Comparison of ENCODE assay signal across 12 cellular contexts in the genomic region with DNA sequence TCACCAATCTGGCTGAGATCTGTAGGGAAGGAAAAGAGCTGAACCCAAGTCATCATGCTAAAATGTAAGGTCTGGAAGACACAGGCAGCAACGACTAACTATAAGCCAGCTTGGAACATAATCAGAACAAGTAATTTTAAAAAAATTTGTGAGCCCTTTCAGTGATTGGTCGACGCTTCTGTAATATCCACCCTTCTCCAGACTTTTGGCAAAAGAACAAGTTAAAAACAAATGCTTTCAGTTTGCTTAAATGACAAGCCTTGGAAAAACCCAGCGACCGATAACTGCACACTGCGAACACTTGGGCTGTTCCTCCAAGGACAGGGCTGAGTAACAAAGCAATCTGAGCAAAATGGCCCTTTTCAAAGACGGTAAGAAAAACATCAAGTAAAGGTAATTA. TPM values are rescaled to one million over a fixed set of nuclear protein-coding genes. Genes with fewer than 3 reads are reported as not detected.
DNase-seq lines count a peak whose midpoint lies in the region; ATAC-seq and TF ChIP-seq lines count a peak whose summit lies in the region.
"Had no signal": no experiment of that assay in that cellular context is flagged by ENCODE, and none has a peak within 500 bp of the region (broad histone marks: within the 10 kb centered on the region; RNA-seq: fewer than 3 reads in every experiment).

No MANE protein-coding gene starts in this region.

- peaks cover 0 to 5% (median 0%) of the 10 kb centered on the region in 4 donors for H3K4me1 ChIP-seq in tibial artery
- H3K4me1 ChIP-seq: adrenal gland had no signal

- no peak overlapping the region for H3K27ac ChIP-seq in tibial artery

- H3K27me3 ChIP-seq in tibial artery: no peaks in the 10 kb centered on the region

- intact Hi-C loops in tibial artery (cut with DNase I; ENCODE audit: low total_unique reads): no loop called here

- DNase-seq in HFF-Myc (ENCODE audit: extremely low read depth, low read depth) (no peak), dermis blood vessel endothelial cell (peak; percentile 8), left lobe of liver (ENCODE audit: low spot score) (peak; percentile 44), tibial artery (no peak), GM10266 (ENCODE audit: extremely low spot score) (no peak), DMS53 treated with DMSO at 0.1 percent for 48 hours (lab: John Stamatoyannopoulos, UW; ENCODE audit: unreplicated experiment) (no peak), NCI-H446 (lab: John Stamatoyannopoulos, UW) (no peak)
- DNase-seq: NCI-H510A treated with DMSO at 0.1 percent for 48 hours, T1000 had no signal

- H3K36me3 ChIP-seq in tibial artery: no peaks in the 10 kb centered on the region
- H3K36me3 ChIP-seq: adrenal gland had no signal

- no peak for TF ChIP-seq CTCF in HFF-Myc (IDR thresholded peaks at IDR 0.05; ENCODE audit: low read depth, low read length, missing control alignments)
- no peak for TF ChIP-seq CTCF in tibial artery (IDR thresholded peaks at IDR 0.05)
- TF ChIP-seq CTCF in GM10266 (IDR thresholded peaks at IDR 0.05; ENCODE audit: control insufficient read depth, insufficient read depth, low read depth, missing control alignments): no peak

- H3K4me3 ChIP-seq in HFF-Myc (replicated peaks; ENCODE audit: low read depth, low read length) (peak overlapping the region; percentile 32), tibial artery (peak overlapping the region; percentile 9 to 13)
- H3K4me3 ChIP-seq: adrenal gland, GM12878 had no signal

- ATAC-seq in left lobe of liver (no peak), GM21723 (IDR thresholded peaks at IDR 0.05; ENCODE audit: unreplicated experiment) (no peak)
- ATAC-seq: GM12878 had no signal

- H3K9me3 ChIP-seq in tibial artery: no peaks in the 10 kb centered on the region
- H3K9me3 ChIP-seq: adrenal gland had no signal

RNA-seq across cellular contexts. Expression of a gene that starts 49.6 kb away (rescaled TPM):
- total RNA-seq in dermis blood vessel endothelial cell: 24.0 and 24.8 TPM in 2 replicates
- total RNA-seq in left lobe of liver: 180 TPM

Comparison
In these comparisons a context has a peak if more than half of its experiments do, and no peak if none do; other contexts are left out.
1. DNase-seq: peak in dermis blood vessel endothelial cell (single experiment) and left lobe of liver (single experiment); none in HFF-Myc (single experiment), tibial artery (0 of 2), GM10266 (single experiment), DMS53 treated with DMSO at 0.1 percent for 48 hours (single experiment) and NCI-H446 (0 of 2).